ENCODE assay signal across 25 cellular contexts in genomic region chr1:204264805-204265204, GRCh38. TPM values are rescaled to one million over a fixed set of nuclear protein-coding genes. Genes with fewer than 3 reads are reported as not detected.
DNase-seq lines count a peak whose midpoint lies in the region; ATAC-seq and TF ChIP-seq lines count a peak whose summit lies in the region.
"Had no signal": no experiment of that assay in that cellular context is flagged by ENCODE, and none has a peak within 500 bp of the region (broad histone marks: within the 10 kb centered on the region; RNA-seq: fewer than 3 reads in every experiment).

No MANE protein-coding gene starts in this region.

- H3K4me2 ChIP-seq in IMR-90 (ENCODE audit: low read depth, low read length): no peak overlapping the region
- H3K4me2 ChIP-seq: KMS-11, SK-N-SH had no signal

- H4K91ac ChIP-seq in IMR-90 (ENCODE audit: insufficient read depth, low read depth, low read length): no peak overlapping the region

- H3K9me3 Mint-ChIP-seq in progenitor cell of endocrine pancreas (ENCODE audit: low read depth): no peaks in the 10 kb centered on the region
- H3K9me3 Mint-ChIP-seq: CD14-positive monocyte, HFFc6 had no signal

- H2BK20ac ChIP-seq in IMR-90 (ENCODE audit: low read depth, low read length): no peak overlapping the region

- H3K27ac Mint-ChIP-seq in progenitor cell of endocrine pancreas: peak overlapping the region; percentile 60
- H3K27ac Mint-ChIP-seq: HFFc6 had no signal

- H3K4me1 Mint-ChIP-seq in progenitor cell of endocrine pancreas (ENCODE audit: low read depth): peaks cover 43% of the 10 kb centered on the region
- H3K4me1 Mint-ChIP-seq: CD14-positive monocyte had no signal

- H4K20me1 ChIP-seq in IMR-90 (ENCODE audit: insufficient read depth, low read length): no peaks in the 10 kb centered on the region

- H2AK5ac ChIP-seq in IMR-90 (ENCODE audit: low read depth, low read length): peak overlapping the region; percentile 28

- H2BK15ac ChIP-seq in IMR-90 (ENCODE audit: low read depth, low read length): no peak overlapping the region

- peaks cover 9% of the 10 kb centered on the region; the same call in 1 of the 2 replicates for H3K9me1 ChIP-seq in IMR-90 (ENCODE audit: insufficient read depth, low read length)

- no peak overlapping the region for H3K18ac ChIP-seq in IMR-90 (ENCODE audit: low read depth, low read length)

- in situ Hi-C loops in IMR-90 (cut with MboI; ENCODE audit: low sequenced_read_pairs): no loop called here

- H3K9ac ChIP-seq in IMR-90 (ENCODE audit: low read depth, low read length): no peak overlapping the region
- H3K9ac ChIP-seq: KMS-11, SK-N-SH had no signal

- H3K36me3 ChIP-seq in IMR-90 (ENCODE audit: control insufficient read depth, insufficient read depth, low read length): peaks cover 37% of the 10 kb centered on the region
- peaks cover 0 to 2% of the 10 kb centered on the region in 2 donors for H3K36me3 ChIP-seq in body of pancreas (replicated peaks in 1 of 2; ENCODE audit: insufficient read depth in 1 of 2, low read depth in 2 of 2)
- H3K36me3 ChIP-seq: HAP-1 had no signal

- intact Hi-C loops in IMR-90 (cut with micrococcal nuclease) (no loop called here), body of pancreas (cut with DNase I) (no loop called here)

- BruUV-seq in IMR-90 (replicated peaks; lab: Mats Ljungman, UMichigan): no TSS peak

- H3K79me1 ChIP-seq in IMR-90 (ENCODE audit: low read depth in 1 of 2, low read length in 2 of 2): no peaks in the 10 kb centered on the region

- no peak overlapping the region for H4K5ac ChIP-seq in IMR-90 (ENCODE audit: low read depth, low read length)

- H3K4me3 ChIP-seq in IMR-90 (ENCODE audit: insufficient read depth, low read depth, low read length) (no peak overlapping the region), body of pancreas (no peak overlapping the region)
- H3K4me3 ChIP-seq: HAP-1 had no signal

- H3K27me3 Mint-ChIP-seq in progenitor cell of endocrine pancreas: no peaks in the 10 kb centered on the region

- H3K27ac ChIP-seq in IMR-90 (ENCODE audit: insufficient read depth, low read length) (no peak overlapping the region), body of pancreas (peak overlapping the region in 3 of 4 donors; percentile 7 to 50 (median 33))
- H3K27ac ChIP-seq: KMS-11 had no signal

- no peak overlapping the region for H2BK120ac ChIP-seq in IMR-90 (ENCODE audit: low read depth, low read length)

- TF ChIP-seq POLR2A in IMR-90 (IDR thresholded peaks at IDR 0.05; ENCODE audit: low read depth, low read length) (no peak), body of pancreas (IDR thresholded peaks at IDR 0.05) (no peak)

- ATAC-seq in IMR-90 (ENCODE audit: low read depth): no peak
- ATAC-seq in body of pancreas: no peak
- ATAC-seq: PC-3 had no signal

- peak overlapping the region; percentile 52 for H2AK9ac ChIP-seq in IMR-90 (replicated peaks; ENCODE audit: low read depth, low read length, poor library complexity)

- no peak for TF ChIP-seq RAD21 in IMR-90 (IDR thresholded peaks at IDR 0.05; ENCODE audit: low read length)

- CTCF ChIA-PET in IMR-90 (lab: Yijun Ruan, JAX): no interaction called here

- H3K56ac ChIP-seq in IMR-90 (ENCODE audit: extremely low read depth, insufficient read depth, low read length): no peak overlapping the region

- H3K4ac ChIP-seq in IMR-90 (ENCODE audit: low read depth, low read length): no peak overlapping the region

- H3K4me1 ChIP-seq in IMR-90 (ENCODE audit: control insufficient read depth, insufficient read depth, low read length): peaks cover 13% of the 10 kb centered on the region
- H3K4me1 ChIP-seq in body of pancreas: peaks cover 34% of the 10 kb centered on the region
- H3K4me1 ChIP-seq: HAP-1 had no signal

- no peak overlapping the region for H3K23ac ChIP-seq in IMR-90 (ENCODE audit: low read depth, low read length)

- H3K27me3 ChIP-seq in IMR-90 (ENCODE audit: control insufficient read depth, insufficient read depth, low read length): no peaks in the 10 kb centered on the region
- H3K27me3 ChIP-seq in body of pancreas: no peaks in the 10 kb centered on the region

- dilution Hi-C loops in IMR-90 (cut with HindIII; ENCODE audit: low sequenced_read_pairs, unreplicated experiment): no loop called here

- DNase-seq in IMR-90 (no peak), body of pancreas (no peak), lung microvascular endothelial cell (ENCODE audit: low read depth in 2 of 2) (peak; percentile 9 to 58), progenitor cell of endocrine pancreas (ENCODE audit: low spot score, unreplicated experiment) (no peak), GM20000 (ENCODE audit: low spot score) (no peak), HUDEP-2 (lab: John Stamatoyannopoulos, UW; ENCODE audit: unreplicated experiment in 76 of 76) (no peak), anterior cingulate cortex (lab: John Stamatoyannopoulos, UW) (no peak), NCI-H1105 (lab: John Stamatoyannopoulos, UW) (no peak)
- DNase-seq: GOT3, HFFc6, MM.1S, NCI-H1048, NCI-H1436, NCI-H187 treated with DMSO at 0.1 percent for 48 hours, NCI-H2171 treated with DMSO at 0.1 percent for 48 hours, NCI-H345, NCI-H524, NCI-H774, PC-3, SK-N-SH had no signal

- no CpG with 5 or more reads among the region's 8 CpGs for WGBS in IMR-90 (ENCODE audit: extremely low coverage in 2 of 2, insufficient read length in 1 of 2), 2 experiments
- WGBS in body of pancreas, 2 donors: 83 to 86% methylated on average over 7 to 8 of the region's 8 CpGs

- H3K36me3 Mint-ChIP-seq in progenitor cell of endocrine pancreas (ENCODE audit: insufficient read depth): peaks cover 35% of the 10 kb centered on the region

- H2AFZ ChIP-seq in IMR-90 (replicated peaks; ENCODE audit: low read length, poor library complexity): peak overlapping the region; percentile 14

- no peak overlapping the region for H3K14ac ChIP-seq in IMR-90 (replicated peaks; ENCODE audit: low read depth, low read length)

- H3K9me3 ChIP-seq in IMR-90 (ENCODE audit: control insufficient read depth, insufficient read depth, low read length) (no peaks in the 10 kb centered on the region), body of pancreas (no peaks in the 10 kb centered on the region)
- H3K9me3 ChIP-seq: HAP-1, SK-N-SH had no signal

- no peak overlapping the region for H2BK5ac ChIP-seq in IMR-90 (ENCODE audit: low read depth, low read length, poor library complexity, severe bottlenecking)

- no peak overlapping the region for H3K4me3 Mint-ChIP-seq in progenitor cell of endocrine pancreas (ENCODE audit: low read depth)
- H3K4me3 Mint-ChIP-seq: CD14-positive monocyte, HFFc6 had no signal

- H4K8ac ChIP-seq in IMR-90 (ENCODE audit: low read depth in 2 of 2, low read length in 2 of 2): no peak overlapping the region

- TF ChIP-seq CTCF in IMR-90 (conservative IDR thresholded peaks at IDR 0.05; ENCODE audit: low read depth, low read length): no peak
- TF ChIP-seq CTCF in body of pancreas (IDR thresholded peaks at IDR 0.05): no peak
- no peak for TF ChIP-seq CTCF in progenitor cell of endocrine pancreas (IDR thresholded peaks at IDR 0.05; ENCODE audit: unreplicated experiment)
- no peak for TF ChIP-seq CTCF in GM20000 (IDR thresholded peaks at IDR 0.05; ENCODE audit: extremely low read depth, missing control alignments)

- POLR2A ChIA-PET in IMR-90 (lab: Charles Lee; ENCODE audit: unreplicated experiment): no interaction called here

TF ChIP-seq in IMR-90, 13 proteins besides CTCF, POLR2A, EP300 and RAD21:
- TF ChIP-seq MAFK (IDR thresholded peaks at IDR 0.05; ENCODE audit: low read depth, low read length): no peak
- TF ChIP-seq MAZ (IDR thresholded peaks at IDR 0.05; ENCODE audit: borderline replicate concordance, low read depth, low read length): no peak
- TF ChIP-seq MXI1 (IDR thresholded peaks at IDR 0.05; ENCODE audit: borderline replicate concordance, low read depth, low read length): no peak
- no peak for TF ChIP-seq CEBPB (IDR thresholded peaks at IDR 0.05; ENCODE audit: low read depth, low read length)
- TF ChIP-seq FOS (IDR thresholded peaks at IDR 0.05; ENCODE audit: low read depth, low read length): no peak
- TF ChIP-seq USF2 (IDR thresholded peaks at IDR 0.05; ENCODE audit: low read depth, low read length): no peak
- TF ChIP-seq BHLHE40 (IDR thresholded peaks at IDR 0.05; ENCODE audit: low read depth, low read length): no peak
- no peak for TF ChIP-seq SMC3 (IDR thresholded peaks at IDR 0.05; ENCODE audit: low read depth, low read length)
- TF ChIP-seq NFE2L2 (IDR thresholded peaks at IDR 0.05; ENCODE audit: low read depth, low read length): no peak
- no peak for TF ChIP-seq RFX5 (IDR thresholded peaks at IDR 0.05; ENCODE audit: low read depth, low read length)
- TF ChIP-seq ELK1 (IDR thresholded peaks at IDR 0.05; ENCODE audit: borderline replicate concordance, low read depth, low read length): no peak
- no peak for TF ChIP-seq CHD1 (IDR thresholded peaks at IDR 0.05; ENCODE audit: low read depth, low read length)
- TF ChIP-seq RCOR1 (IDR thresholded peaks at IDR 0.05; ENCODE audit: insufficient replicate concordance, low read length): no peak

RNA-seq across cellular contexts. Expression of gene GOLT1A, which starts 51.0 kb away (rescaled TPM):
- total RNA-seq in IMR-90 (2012; rRNA removed): not detected in 2 replicates
- polyA plus RNA-seq in IMR-90 (2012; rRNA removed): 0.32 TPM in 1 of 2 replicates, not detected in the other
- not detected in 2 replicates for polyA plus RNA-seq in IMR-90 (2012; cell fraction: cytosol; rRNA removed)
- polyA plus RNA-seq in IMR-90 (2012; cell fraction: nucleus; rRNA removed; ENCODE audit: low replicate concordance): 0.08 TPM in 1 of 2 replicates, not detected in the other
- 1 to 10 TPM in 1 of 2 donors, not detected in 1; 6.5 TPM for total RNA-seq in body of pancreas
- total RNA-seq in lung microvascular endothelial cell: under 0.01 TPM in 2 replicates
- 4.2 and 5.0 TPM in 2 replicates for total RNA-seq in progenitor cell of endocrine pancreas
- total RNA-seq: A673, HFFc6, HT1080 had no signal
- polyA plus RNA-seq: CD14-positive monocyte, SK-N-SH had no signal

Comparison
In these comparisons a context has a peak if more than half of its experiments do, and no peak if none do; other contexts are left out.
1. DNase-seq: peak in lung microvascular endothelial cell (2 of 2); none in IMR-90 (single experiment), body of pancreas (0 of 4), progenitor cell of endocrine pancreas (single experiment), GM20000 (single experiment), HUDEP-2 (0 of 76), anterior cingulate cortex (0 of 58) and NCI-H1105 (single experiment).